7 cellular contexts compared by ENCODE assay signal in genomic region chr22:23696326-23696851, GRCh38. TPM values are rescaled to one million over a fixed set of nuclear protein-coding genes. Genes with fewer than 3 reads are reported as not detected.
DNase-seq lines count a peak whose midpoint lies in the region; ATAC-seq lines count a peak whose summit lies in the region.

No MANE protein-coding gene starts in this region.

- WGBS in thymus, result 9% methylated on average over 13 of the region's 13 CpGs

- peak overlapping the region; percentile 21 for H3K4me3 ChIP-seq in mononuclear cell (ENCODE audit: low read length)
- no peak overlapping the region for H3K4me3 ChIP-seq in thymus (ENCODE audit: low read length)

- no peaks in the 10 kb centered on the region for H3K27me3 Mint-ChIP-seq in activated T-cell treated with anti-CD3 and anti-CD28 coated beads, Interleukin-2, amount 50 U/mL, for 24 hours

- no peaks in the 10 kb centered on the region for H3K9me3 Mint-ChIP-seq in activated T-cell treated with anti-CD3 and anti-CD28 coated beads, Interleukin-2, amount 50 U/mL, for 24 hours

- peaks cover 65% of the 10 kb centered on the region for H3K4me1 Mint-ChIP-seq in activated T-cell treated with anti-CD3 and anti-CD28 coated beads, Interleukin-2, amount 50 U/mL, for 24 hours (ENCODE audit: low read depth)

- ATAC-seq in GM19468 (IDR thresholded peaks at IDR 0.05; ENCODE audit: extremely low read depth, unreplicated experiment), result peak; percentile 58

- peak overlapping the region; percentile 91 for H3K4me3 Mint-ChIP-seq in activated T-cell treated with anti-CD3 and anti-CD28 coated beads, Interleukin-2, amount 50 U/mL, for 24 hours

- H3K27me3 ChIP-seq in mononuclear cell (ENCODE audit: insufficient read depth, low read length) (no peaks in the 10 kb centered on the region), thymus (ENCODE audit: control insufficient read depth, insufficient read depth) (no peaks in the 10 kb centered on the region)

- H3K27ac ChIP-seq in thymus (ENCODE audit: low read depth), result peak overlapping the region; percentile 96

- H3K27ac Mint-ChIP-seq in activated T-cell treated with anti-CD3 and anti-CD28 coated beads, Interleukin-2, amount 50 U/mL, for 24 hours, result peak overlapping the region; percentile 100

- peaks cover 31% of the 10 kb centered on the region for H3K36me3 ChIP-seq in thymus (ENCODE audit: control insufficient read depth, insufficient read depth)

- H3K4me1 ChIP-seq in mononuclear cell (ENCODE audit: insufficient read depth, low read length) (peaks cover 46% of the 10 kb centered on the region), thymus (ENCODE audit: control insufficient read depth, insufficient read depth, low read length) (peaks cover 29% of the 10 kb centered on the region)

- peaks cover 82% of the 10 kb centered on the region for H3K36me3 Mint-ChIP-seq in activated T-cell treated with anti-CD3 and anti-CD28 coated beads, Interleukin-2, amount 50 U/mL, for 24 hours (ENCODE audit: low read depth)

- DNase-seq in KG1 (lab: John Stamatoyannopoulos, UW) (peak; percentile 86), DMS79 treated with DMSO at 0.1 percent for 48 hours (lab: John Stamatoyannopoulos, UW) (no peak), cortex of kidney (lab: John Stamatoyannopoulos, UW) (no peak)
- DNase-seq in activated T-cell treated with anti-CD3 and anti-CD28 coated beads, Interleukin-2, amount 50 U/mL, for 24 hours, result peak; percentile 80

- H3K9me3 ChIP-seq in mononuclear cell (ENCODE audit: low read depth, low read length) (no peaks in the 10 kb centered on the region), thymus (ENCODE audit: control insufficient read depth) (no peaks in the 10 kb centered on the region)

RNA-seq across cellular contexts. Expression of gene RGL4, which starts 5.6 kb away (rescaled TPM):
- 9.2 TPM for total RNA-seq in mononuclear cell
- polyA plus RNA-seq in thymus, result 7.8 TPM

RNA-seq across cellular contexts. Expression of gene ZNF70, which starts 54.5 kb away (rescaled TPM):
- 0.52 TPM for total RNA-seq in mononuclear cell
- polyA plus RNA-seq in thymus, result 1.7 TPM

RNA-seq across cellular contexts. Expression of gene VPREB3, which starts 57.8 kb away (rescaled TPM):
- 0.42 TPM for total RNA-seq in mononuclear cell
- 11.4 TPM for polyA plus RNA-seq in thymus

Comparison
In these comparisons a context has a peak if more than half of its experiments do, and no peak if none do; other contexts are left out.
1. DNase-seq: peak in KG1 (single experiment) and activated T-cell treated with anti-CD3 and anti-CD28 coated beads, Interleukin-2, amount 50 U/mL, for 24 hours (single experiment); none in DMS79 treated with DMSO at 0.1 percent for 48 hours (single experiment) and cortex of kidney (single experiment).